ENCODE assay signal across 12 cellular contexts in the genomic region with DNA sequence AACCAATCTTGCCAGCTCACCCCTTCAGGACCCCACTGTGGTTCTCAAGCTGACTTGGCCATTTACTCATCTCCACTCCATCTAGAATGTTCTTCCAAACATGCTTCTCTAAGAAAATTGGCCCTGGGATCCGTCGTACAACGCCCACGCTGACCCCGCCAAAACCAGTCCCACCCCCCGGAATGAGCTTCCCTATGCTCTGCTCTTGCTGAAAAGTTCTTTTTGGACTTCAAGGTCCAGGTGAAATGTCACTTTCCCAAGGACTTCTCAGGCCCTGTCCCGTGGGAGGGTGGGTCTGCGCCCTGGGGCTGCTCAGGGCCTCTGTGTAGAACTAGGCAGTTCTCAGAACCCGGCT.
"Had no signal": no experiment of that assay in that cellular context is flagged by ENCODE, and none has a peak within 500 bp of the region (broad histone marks: within the 10 kb centered on the region; RNA-seq: fewer than 3 reads in every experiment).

No MANE protein-coding gene starts in this region.

- H3K4me3 Mint-ChIP-seq: activated CD8-positive, alpha-beta T cell treated with anti-CD3 and anti-CD28 coated beads for 36 hours; activated naive CD4-positive, alpha-beta T cell treated with anti-CD3 and anti-CD28 coated beads, Interleukin-2, amount 50 U/mL, for 24 hours; activated T-cell treated with anti-CD3 and anti-CD28 coated beads, Interleukin-2, amount 50 U/mL, for 4 hours; naive B cell had no signal

- H3K27me3 ChIP-seq: adrenal gland, pancreas, sigmoid colon had no signal

- H3K36me3 Mint-ChIP-seq: activated naive CD4-positive, alpha-beta T cell treated with anti-CD3 and anti-CD28 coated beads, Interleukin-2, amount 50 U/mL, for 24 hours; naive B cell had no signal

- H3K27ac Mint-ChIP-seq: activated CD8-positive, alpha-beta T cell treated with anti-CD3 and anti-CD28 coated beads for 36 hours; naive B cell had no signal

- H3K36me3 ChIP-seq: adrenal gland, pancreas, sigmoid colon had no signal

- DNase-seq: activated effector memory CD4-positive, alpha-beta T cell treated with Interleukin-2 at 50 U/mL for 16 hours; central memory CD4-positive, alpha-beta T cell; cortex of kidney; effector CD8-positive, alpha-beta T cell; foreskin keratinocyte; naive B cell; pancreas; sigmoid colon had no signal

- H3K9me3 Mint-ChIP-seq: activated CD8-positive, alpha-beta T cell treated with anti-CD3 and anti-CD28 coated beads for 36 hours; activated naive CD4-positive, alpha-beta T cell treated with anti-CD3 and anti-CD28 coated beads, Interleukin-2, amount 50 U/mL, for 24 hours; activated T-cell treated with anti-CD3 and anti-CD28 coated beads, Interleukin-2, amount 50 U/mL, for 4 hours; naive B cell had no signal

- H3K27me3 Mint-ChIP-seq: activated CD8-positive, alpha-beta T cell treated with anti-CD3 and anti-CD28 coated beads for 36 hours; activated naive CD4-positive, alpha-beta T cell treated with anti-CD3 and anti-CD28 coated beads, Interleukin-2, amount 50 U/mL, for 24 hours had no signal

- H3K9me3 ChIP-seq: adrenal gland, pancreas, sigmoid colon had no signal

- H3K27ac ChIP-seq: foreskin keratinocyte, pancreas had no signal

- H3K4me3 ChIP-seq: adrenal gland, pancreas, sigmoid colon had no signal

- H3K4me1 ChIP-seq: foreskin keratinocyte, pancreas had no signal
